ENCODE assay signal across 11 cellular contexts in genomic region chr22:38456272-38456837, GRCh38. TPM values are rescaled to one million over a fixed set of nuclear protein-coding genes. Genes with fewer than 3 reads are reported as not detected.
DNase-seq lines count a peak whose midpoint lies in the region; ATAC-seq lines count a peak whose summit lies in the region.
"Had no signal": no experiment of that assay in that cellular context is flagged by ENCODE, and none has a peak within 500 bp of the region (broad histone marks: within the 10 kb centered on the region; RNA-seq: fewer than 3 reads in every experiment).

No MANE protein-coding gene starts in this region.

- H3K27me3 Mint-ChIP-seq in naive B cell: peaks cover 56 to 82% (median 81%) of the 10 kb centered on the region in 3 donors

- no peak overlapping the region for H3K27ac ChIP-seq in BLaER1
- peak overlapping the region; percentile 52 for H3K27ac ChIP-seq in angular gyrus (ENCODE audit: low read depth, low read length)

- peak overlapping the region; percentile 64 to 89 (median 79) for H3K4me3 Mint-ChIP-seq in naive B cell
- H3K4me3 Mint-ChIP-seq: activated CD8-positive, alpha-beta memory T cell treated with anti-CD3 and anti-CD28 coated beads, Interleukin-2, amount 10 ng/mL, durations not matched to agents 7 days and 5 days had no signal

- peaks cover 58% of the 10 kb centered on the region for H3K27me3 ChIP-seq in BLaER1
- peaks cover 52% of the 10 kb centered on the region for H3K27me3 ChIP-seq in H7 (ENCODE audit: control insufficient read depth, insufficient read depth, low read length)

- peak overlapping the region; percentile 75 for H3K4me3 ChIP-seq in BLaER1
- H3K4me3 ChIP-seq in H7 (ENCODE audit: insufficient read depth, low read depth, low read length): peak overlapping the region; percentile 48; the same call in 1 of the 2 replicates

- H3K4me1 Mint-ChIP-seq in naive B cell: peaks cover 15 to 27% (median 23%) of the 10 kb centered on the region in 3 donors

- peak overlapping the region in 4 of 6 donors; percentile 7 to 78 (median 54) for H3K27ac Mint-ChIP-seq in naive B cell
- H3K27ac Mint-ChIP-seq: activated CD8-positive, alpha-beta memory T cell treated with anti-CD3 and anti-CD28 coated beads, Interleukin-2, amount 10 ng/mL, durations not matched to agents 7 days and 5 days had no signal

- peak; percentile 54 for DNase-seq in H7
- no peak for DNase-seq in naive B cell
- DNase-seq in hippocampal formation (lab: John Stamatoyannopoulos, UW): no peak
- no peak for DNase-seq in HuH-7.5 (ENCODE audit: low spot score)
- DNase-seq in DMS53 (lab: John Stamatoyannopoulos, UW): no peak
- DNase-seq: activated CD8-positive, alpha-beta memory T cell treated with anti-CD3 and anti-CD28 coated beads, Interleukin-2, amount 10 ng/mL, durations not matched to agents 7 days and 5 days; stimulated activated naive CD4-positive, alpha-beta T cell treated with Interleukin-2 at 50 U/mL for 16 hours had no signal

- peaks cover 21% of the 10 kb centered on the region for H4K20me1 ChIP-seq in BLaER1

- H3K36me3 Mint-ChIP-seq in naive B cell: peaks cover 0 to 10% of the 10 kb centered on the region in 2 donors
- H3K36me3 Mint-ChIP-seq: activated CD8-positive, alpha-beta memory T cell treated with anti-CD3 and anti-CD28 coated beads, Interleukin-2, amount 10 ng/mL, durations not matched to agents 7 days and 5 days had no signal

- no peaks in the 10 kb centered on the region for H3K9me3 Mint-ChIP-seq in naive B cell

- H3K36me3 ChIP-seq in BLaER1 (no peaks in the 10 kb centered on the region), H7 (replicated peaks; ENCODE audit: control insufficient read depth, insufficient read depth, low read length) (no peaks in the 10 kb centered on the region)

- H3K9ac ChIP-seq in BLaER1: no peak overlapping the region

- H3K4me2 ChIP-seq in BLaER1: peak overlapping the region; percentile 94

- H3K9me3 ChIP-seq in BLaER1: no peaks in the 10 kb centered on the region

- H3K4me1 ChIP-seq in BLaER1: peaks cover 56% of the 10 kb centered on the region

- ATAC-seq in naive B cell (ENCODE audit: low read depth in 2 of 2): peak in 1 of 2 donors; percentile 21
- ATAC-seq in GM18870 (IDR thresholded peaks at IDR 0.05; ENCODE audit: unreplicated experiment): no peak
- ATAC-seq: activated CD8-positive, alpha-beta memory T cell treated with anti-CD3 and anti-CD28 coated beads, Interleukin-2, amount 10 ng/mL, durations not matched to agents 7 days and 5 days; SK-N-SH treated with all-trans-retinoic acid at 6 μM for 48 hours had no signal

RNA-seq across cellular contexts. Expression of gene KCNJ4, which starts 1.4 kb away (rescaled TPM):
- 3.4 and 5.9 TPM in 2 replicates for total RNA-seq in H7 (2014; rRNA removed; shearing (Covaris generic))
- polyA plus RNA-seq in naive B cell (ENCODE audit: low read depth in 6 of 6): not detected
- total RNA-seq: activated CD8-positive, alpha-beta memory T cell treated with anti-CD3 and anti-CD28 coated beads, Interleukin-2, amount 10 ng/mL, durations not matched to agents 7 days and 5 days had no signal

RNA-seq across cellular contexts. Expression of gene KDELR3, which starts 11.5 kb away (rescaled TPM):
- total RNA-seq in H7 (2014; rRNA removed; shearing (Covaris generic)): 4.5 and 8.2 TPM in 2 replicates
- 1 to 10 TPM in 1 of 6 donors, under 1 TPM in 2, not detected in 3; 0.16 to 3.0 (median 0.31) TPM for polyA plus RNA-seq in naive B cell (ENCODE audit: low read depth in 6 of 6)

RNA-seq across cellular contexts. Expression of gene DDX17, which starts 49.8 kb away (rescaled TPM):
- 257 and 288 TPM in 2 replicates for total RNA-seq in H7 (2014; rRNA removed; shearing (Covaris generic))
- polyA plus RNA-seq in naive B cell (ENCODE audit: low read depth in 6 of 6): 10 to 100 TPM; 10.3 to 68.0 (median 42.2) TPM
